Comparison of ENCODE assay signal across 9 cellular contexts in genomic region chr2:8475349-8476045, GRCh38.
A peak's percentile ranks its signal among the peaks of the same experiment; 100 is the strongest.
DNase-seq lines count a peak whose midpoint lies in the region; ATAC-seq and TF ChIP-seq lines count a peak whose summit lies in the region.
"Had no signal": no experiment of that assay in that cellular context is flagged by ENCODE, and none has a peak within 500 bp of the region (broad histone marks: within the 10 kb centered on the region; RNA-seq: fewer than 3 reads in every experiment).

No MANE protein-coding gene starts in this region.

- CTCF ChIA-PET in CD8-positive, alpha-beta memory T cell (lab: Charles Lee): no interaction called here
- CTCF ChIA-PET in WTC11 (lab: Charles Lee): interaction anchor here (0.9 to 1.2 kb wide), 2 partner anchors 14 to 50 kb away, joined by 3 read pairs; no protein-coding TSS in a partner anchor

- POLR2A ChIA-PET in CD8-positive, alpha-beta memory T cell (lab: Charles Lee): interaction anchor here (1.3 kb wide), 1 partner anchor 206 kb away, joined by 3 read pairs; no protein-coding TSS in a partner anchor
- POLR2A ChIA-PET in WTC11 (lab: Charles Lee): no interaction called here

- peak overlapping the region; percentile 68 to 94 (median 89) for H3K27ac Mint-ChIP-seq in CD8-positive, alpha-beta memory T cell
- peak overlapping the region; percentile 92 to 96 (median 94) for H3K27ac Mint-ChIP-seq in immature natural killer cell
- no peak overlapping the region for H3K27ac Mint-ChIP-seq in WTC11

- no peak overlapping the region for H3K27ac ChIP-seq in CD8-positive, alpha-beta memory T cell (ENCODE audit: low read depth, low read length)
- no peak overlapping the region for H3K27ac ChIP-seq in brain microvascular endothelial cell
- H3K27ac ChIP-seq: VCaP had no signal

- H3K4me3 Mint-ChIP-seq in CD8-positive, alpha-beta memory T cell: peak overlapping the region in 4 of 7 donors; percentile 19 to 49 (median 34)
- peak overlapping the region; percentile 3 to 59 (median 29) for H3K4me3 Mint-ChIP-seq in immature natural killer cell
- H3K4me3 Mint-ChIP-seq in WTC11: no peak overlapping the region

- H3K36me3 ChIP-seq in CD8-positive, alpha-beta memory T cell (ENCODE audit: insufficient read depth, low read length): no peaks in the 10 kb centered on the region
- H3K36me3 ChIP-seq in brain microvascular endothelial cell (replicated peaks): no peaks in the 10 kb centered on the region

- DNase-seq in CD8-positive, alpha-beta memory T cell: no peak
- DNase-seq in NCI-H774 (lab: John Stamatoyannopoulos, UW) (peak; percentile 31), immature natural killer cell (no peak), brain microvascular endothelial cell (no peak), WTC11 (ENCODE audit: low spot score) (no peak), NCI-H446 treated with DMSO at 0.1 percent for 48 hours (lab: John Stamatoyannopoulos, UW) (no peak), nucleus accumbens (lab: John Stamatoyannopoulos, UW) (no peak)

- H3K27me3 Mint-ChIP-seq in CD8-positive, alpha-beta memory T cell: no peaks in the 10 kb centered on the region
- H3K27me3 Mint-ChIP-seq in immature natural killer cell (ENCODE audit: low read depth in 3 of 3) (peaks cover 0 to 3% (median 2%) of the 10 kb centered on the region in 3 donors), WTC11 (ENCODE audit: low read depth) (no peaks in the 10 kb centered on the region; the same call in 1 of the 2 replicates)

- in situ Hi-C loops in brain microvascular endothelial cell (cut with HindIII; ENCODE audit: low pct_ligation_motif_present, low sequenced_read_pairs): no loop called here

- no peaks in the 10 kb centered on the region for H3K9me3 Mint-ChIP-seq in CD8-positive, alpha-beta memory T cell
- H3K9me3 Mint-ChIP-seq in immature natural killer cell (no peaks in the 10 kb centered on the region), WTC11 (no peaks in the 10 kb centered on the region)

- H3K9me3 ChIP-seq in CD8-positive, alpha-beta memory T cell (ENCODE audit: low read length): no peaks in the 10 kb centered on the region

- TF ChIP-seq CTCF in brain microvascular endothelial cell (IDR thresholded peaks at IDR 0.05; ENCODE audit: low read depth, low read length, missing control alignments) (no peak), WTC11 (IDR thresholded peaks at IDR 0.05) (no peak)

- H3K4me1 Mint-ChIP-seq in CD8-positive, alpha-beta memory T cell: peaks cover 90 to 100% (median 98%) of the 10 kb centered on the region in 3 donors
- H3K4me1 Mint-ChIP-seq in immature natural killer cell: peaks cover 96 to 100% of the 10 kb centered on the region in 2 donors
- H3K4me1 Mint-ChIP-seq in WTC11: peaks cover 5% of the 10 kb centered on the region

- no peak overlapping the region for H3K4me3 ChIP-seq in CD8-positive, alpha-beta memory T cell (ENCODE audit: low read length)
- no peak overlapping the region for H3K4me3 ChIP-seq in brain microvascular endothelial cell (ENCODE audit: low read depth, low read length)

- ATAC-seq in GM21528 (IDR thresholded peaks at IDR 0.05; ENCODE audit: low FRiP score, unreplicated experiment): peak; percentile 32
- ATAC-seq in WTC11: no peak

- peaks cover 56% of the 10 kb centered on the region for H3K4me1 ChIP-seq in CD8-positive, alpha-beta memory T cell (ENCODE audit: insufficient read depth, low read length)

- H3K36me3 Mint-ChIP-seq in CD8-positive, alpha-beta memory T cell: no peaks in the 10 kb centered on the region
- H3K36me3 Mint-ChIP-seq in immature natural killer cell (no peaks in the 10 kb centered on the region), WTC11 (no peaks in the 10 kb centered on the region)

- H3K27me3 ChIP-seq in CD8-positive, alpha-beta memory T cell (ENCODE audit: insufficient read depth, low read length, poor library complexity, severe bottlenecking): no peaks in the 10 kb centered on the region
- no peaks in the 10 kb centered on the region for H3K27me3 ChIP-seq in brain microvascular endothelial cell (replicated peaks)

TF ChIP-seq in WTC11, 78 proteins besides CTCF, POLR2A, EP300 and RAD21:
- TF ChIP-seq SMAD3 (CRISPR knock-in tag; IDR thresholded peaks at IDR 0.05; ENCODE audit: borderline replicate concordance) (no peak), GTF2I (CRISPR knock-in tag; conservative IDR thresholded peaks at IDR 0.05) (no peak), SMAD4 (CRISPR knock-in tag; IDR thresholded peaks at IDR 0.05) (no peak), FOXJ3 (CRISPR knock-in tag; IDR thresholded peaks at IDR 0.05; ENCODE audit: borderline replicate concordance) (no peak), ATF2 (CRISPR knock-in tag; IDR thresholded peaks at IDR 0.05; ENCODE audit: borderline replicate concordance, low read depth) (no peak), MYBL2 (CRISPR knock-in tag; IDR thresholded peaks at IDR 0.05) (no peak), MLX (CRISPR knock-in tag; IDR thresholded peaks at IDR 0.05) (no peak), PRRX2 (CRISPR knock-in tag; IDR thresholded peaks at IDR 0.05) (no peak), MXD4 (CRISPR knock-in tag; IDR thresholded peaks at IDR 0.05; ENCODE audit: borderline replicate concordance) (no peak), FOXP4 (CRISPR knock-in tag; IDR thresholded peaks at IDR 0.05) (no peak), JAZF1 (CRISPR knock-in tag; IDR thresholded peaks at IDR 0.05) (no peak)
TF ChIP-seq in WTC11: peak in this region for 0.
